Comparison of ENCODE assay signal across 16 cellular contexts in genomic region chr20:37328149-37328945, GRCh38. TPM values are rescaled to one million over a fixed set of nuclear protein-coding genes. Genes with fewer than 3 reads are reported as not detected.
DNase-seq lines count a peak whose midpoint lies in the region; ATAC-seq, FAIRE-seq and TF ChIP-seq lines count a peak whose summit lies in the region.
"Had no signal": no experiment of that assay in that cellular context is flagged by ENCODE, and none has a peak within 500 bp of the region (broad histone marks: within the 10 kb centered on the region; RNA-seq: fewer than 3 reads in every experiment).

No MANE protein-coding gene starts in this region.

- H2AK5ac ChIP-seq in trophoblast cell (ENCODE audit: low read length), result peak overlapping the region; percentile 84

- H3K36me3 ChIP-seq in right atrium auricular region (no peaks in the 10 kb centered on the region), hepatocyte (replicated peaks; ENCODE audit: insufficient read depth, low read depth) (no peaks in the 10 kb centered on the region), trophoblast cell (ENCODE audit: control insufficient read depth in 1 of 2, insufficient read depth in 2 of 2, low read length in 2 of 2) (peaks cover 0 to 2% of the 10 kb centered on the region in 2 experiments), uterus (no peaks in the 10 kb centered on the region), PC-9 (ENCODE audit: low read depth) (no peaks in the 10 kb centered on the region)
- H3K36me3 ChIP-seq: upper lobe of left lung, WERI-Rb-1 had no signal

- CTCF ChIA-PET in PC-9 (lab: Charles Lee), result no interaction called here

- H3K9me3 ChIP-seq in right atrium auricular region, result no peaks in the 10 kb centered on the region
- no peaks in the 10 kb centered on the region for H3K9me3 ChIP-seq in hepatocyte (ENCODE audit: low read depth)
- H3K9me3 ChIP-seq in trophoblast cell (ENCODE audit: insufficient read depth, low read depth, low read length), result no peaks in the 10 kb centered on the region
- H3K9me3 ChIP-seq in uterus, result no peaks in the 10 kb centered on the region
- H3K9me3 ChIP-seq in PC-9 (ENCODE audit: insufficient read depth, low read depth), result no peaks in the 10 kb centered on the region
- H3K9me3 ChIP-seq: upper lobe of left lung had no signal

- H2BK12ac ChIP-seq in trophoblast cell (ENCODE audit: low read length), result peak overlapping the region; percentile 90

- intact Hi-C loops in Right ventricle myocardium inferior (cut with DNase I) (no loop called here), uterus (cut with DNase I; ENCODE audit: low total_unique reads) (no loop called here), PC-9 (cut with micrococcal nuclease; ENCODE audit: unreplicated experiment) (no loop called here)

- H3K4me1 ChIP-seq in right atrium auricular region, result peaks cover 0 to 20% of the 10 kb centered on the region in 2 donors
- peaks cover 8% of the 10 kb centered on the region for H3K4me1 ChIP-seq in hepatocyte (ENCODE audit: insufficient read depth)
- H3K4me1 ChIP-seq in trophoblast cell (ENCODE audit: control insufficient read depth in 1 of 2, insufficient read depth in 2 of 2, low read length in 2 of 2), result peaks cover 31 to 33% of the 10 kb centered on the region in 2 experiments
- peaks cover 4 to 9% of the 10 kb centered on the region in 2 donors for H3K4me1 ChIP-seq in uterus
- no peaks in the 10 kb centered on the region for H3K4me1 ChIP-seq in PC-9 (replicated peaks; ENCODE audit: insufficient read depth)

- H4K91ac ChIP-seq in trophoblast cell (ENCODE audit: low read depth, low read length), result peak overlapping the region; percentile 95

- H3K27me3 ChIP-seq in right atrium auricular region (no peaks in the 10 kb centered on the region), hepatocyte (no peaks in the 10 kb centered on the region), trophoblast cell (ENCODE audit: insufficient read depth, low read length) (no peaks in the 10 kb centered on the region), uterus (no peaks in the 10 kb centered on the region), PC-9 (ENCODE audit: insufficient read depth, low read depth) (no peaks in the 10 kb centered on the region)
- H3K27me3 ChIP-seq: upper lobe of left lung had no signal

- H3K4me3 ChIP-seq in right atrium auricular region, result no peak overlapping the region
- H3K4me3 ChIP-seq in hepatocyte, result no peak overlapping the region
- no peak overlapping the region for H3K4me3 ChIP-seq in trophoblast cell (ENCODE audit: low read depth, low read length)
- no peak overlapping the region for H3K4me3 ChIP-seq in uterus
- H3K4me3 ChIP-seq in PC-9, result no peak overlapping the region
- H3K4me3 ChIP-seq: skin epidermis, upper lobe of left lung had no signal

- H4K20me1 ChIP-seq in hepatocyte (ENCODE audit: insufficient read depth, poor library complexity, severe bottlenecking), result no peaks in the 10 kb centered on the region
- H4K20me1 ChIP-seq in PC-9 (ENCODE audit: insufficient read depth), result no peaks in the 10 kb centered on the region

- H3K23ac ChIP-seq in trophoblast cell (ENCODE audit: low read length), result no peak overlapping the region

- no TSS peak for BruUV-seq in PC-9 (replicated peaks; lab: Mats Ljungman, UMichigan)

- peak overlapping the region; percentile 89 for H2BK120ac ChIP-seq in trophoblast cell (ENCODE audit: insufficient read depth, low read length, poor library complexity)

- DNase-seq in right atrium auricular region (ENCODE audit: low spot score), result no peak
- no peak for DNase-seq in Right ventricle myocardium inferior (ENCODE audit: missing footprints)
- no peak for DNase-seq in hepatocyte (ENCODE audit: low spot score)
- no peak for DNase-seq in trophoblast cell
- DNase-seq in uterus, result no peak
- no peak for DNase-seq in PC-9
- no peak for DNase-seq in NCI-H345 (lab: John Stamatoyannopoulos, UW)
- DNase-seq in H54 (ENCODE audit: insufficient read length, low spot score), result no peak
- DNase-seq: activated CD4-positive, alpha-beta memory T cell treated with anti-CD3 and anti-CD28 coated beads, Interleukin-2, amount 10 ng/mL, durations not matched to agents 7 days and 5 days; CD4-positive, CD25-positive, alpha-beta regulatory T cell; DMS153; NCI-H2227 treated with DMSO at 0.1 percent for 48 hours; NK-92 treated with Interleukin-12 subunit alpha and Interleukin-12 subunit beta, amount 100 ng/mL, for 24 hours; WERI-Rb-1 had no signal

- TF ChIP-seq CTCF in right atrium auricular region (IDR thresholded peaks at IDR 0.05) (no peak), hepatocyte (IDR thresholded peaks at IDR 0.05; ENCODE audit: poor library complexity) (no peak), uterus (IDR thresholded peaks at IDR 0.05) (no peak), PC-9 (conservative IDR thresholded peaks at IDR 0.05) (no peak)

- H3K18ac ChIP-seq in trophoblast cell (ENCODE audit: low read length), result peak overlapping the region; percentile 76

- peak overlapping the region; percentile 87 for H3K14ac ChIP-seq in trophoblast cell (ENCODE audit: low read length)

- no peak overlapping the region for H3K9ac ChIP-seq in trophoblast cell (ENCODE audit: low read length)

- H3K9me2 ChIP-seq in hepatocyte (replicated peaks; ENCODE audit: insufficient read depth) (no peaks in the 10 kb centered on the region), PC-9 (ENCODE audit: insufficient read depth) (no peaks in the 10 kb centered on the region)

- H4K8ac ChIP-seq in trophoblast cell (ENCODE audit: low read depth, low read length), result peak overlapping the region; percentile 79

- no peak for FAIRE-seq in H54 (lab: Jason Lieb, UNC)

- ATAC-seq in Right ventricle myocardium inferior, result no peak

- POLR2A ChIA-PET in PC-9 (lab: Charles Lee; ENCODE audit: unreplicated experiment), result no interaction called here

- peak overlapping the region; percentile 57 to 67 for H3K27ac ChIP-seq in right atrium auricular region
- H3K27ac ChIP-seq in hepatocyte, result peak overlapping the region; percentile 66
- H3K27ac ChIP-seq in trophoblast cell (ENCODE audit: low read depth, low read length), result peak overlapping the region; percentile 94
- H3K27ac ChIP-seq in uterus, result peak overlapping the region; percentile 89 to 92
- no peak overlapping the region for H3K27ac ChIP-seq in PC-9
- H3K27ac ChIP-seq: WERI-Rb-1 had no signal

- no peaks in the 10 kb centered on the region for H3F3A ChIP-seq in PC-9 (ENCODE audit: insufficient read depth, low read depth)

- H3K79me2 ChIP-seq in hepatocyte, result no peaks in the 10 kb centered on the region
- H3K79me2 ChIP-seq in trophoblast cell (ENCODE audit: control insufficient read depth, insufficient read depth, low read length, poor library complexity), result peaks cover 17% of the 10 kb centered on the region
- H3K79me2 ChIP-seq in PC-9 (ENCODE audit: low read depth), result no peaks in the 10 kb centered on the region

- peak overlapping the region; percentile 49 for H3K4ac ChIP-seq in trophoblast cell (ENCODE audit: low read depth, low read length)

- H2BK5ac ChIP-seq in trophoblast cell (ENCODE audit: low read depth, low read length, poor library complexity), result peak overlapping the region; percentile 44

- no peak for TF ChIP-seq POLR2A in uterus (IDR thresholded peaks at IDR 0.05)
- no peak for TF ChIP-seq POLR2A in H54 (IDR thresholded peaks at IDR 0.05; ENCODE audit: low read depth, low read length)

- H3K79me1 ChIP-seq in trophoblast cell (ENCODE audit: low read length), result peaks cover 77% of the 10 kb centered on the region

- 93% methylated on average over 14 of the region's 14 CpGs for WGBS in hepatocyte (ENCODE audit: low lambda C conversion rate, missing lambda C conversion rate)
- no CpG with 5 or more reads among the region's 14 CpGs for WGBS in trophoblast cell (ENCODE audit: extremely low coverage, insufficient coverage, insufficient read length)

- no peak overlapping the region for H4K12ac ChIP-seq in trophoblast cell (ENCODE audit: low read depth, low read length)

- no peak overlapping the region for H2AFZ ChIP-seq in hepatocyte
- peak overlapping the region; percentile 21 for H2AFZ ChIP-seq in trophoblast cell (ENCODE audit: insufficient read depth, low read length, poor library complexity)
- no peak overlapping the region for H2AFZ ChIP-seq in PC-9

- H3K4me2 ChIP-seq in hepatocyte (no peak overlapping the region), trophoblast cell (ENCODE audit: low read length) (no peak overlapping the region), PC-9 (no peak overlapping the region)

RNA-seq across cellular contexts. Expression of gene SRC, which starts 17.6 kb away (rescaled TPM):
- total RNA-seq in right atrium auricular region, result 10 to 100 TPM in 1 of 2 donors, 1 to 10 TPM in 1; 6.9 to 14.3 TPM
- 6.0 TPM for total RNA-seq in Right ventricle myocardium inferior
- 45.5 and 69.8 TPM in 2 replicates for total RNA-seq in hepatocyte
- polyA plus RNA-seq in hepatocyte, result 55.1 and 56.4 TPM in 2 replicates
- 188 and 198 TPM in 2 replicates for polyA plus RNA-seq in trophoblast cell (2013)
- 100 to 1,000 TPM in 1 of 4 donors, 10 to 100 TPM in 3; 25.0 to 110 (median 34.1) TPM for total RNA-seq in uterus
- 56.8 and 58.4 TPM in 2 replicates for total RNA-seq in PC-9 (2021)

RNA-seq across cellular contexts. Expression of gene MANBAL, which starts 38.9 kb away (rescaled TPM):
- total RNA-seq in right atrium auricular region (10 to 100 TPM; 13.1 to 17.8 TPM), Right ventricle myocardium inferior (20.7 TPM), hepatocyte (35.4 and 43.8 TPM in 2 replicates), uterus (10 to 100 TPM; 33.8 to 78.3 (median 43.5) TPM), PC-9 (2021) (44.6 and 65.7 TPM in 2 replicates)
- polyA plus RNA-seq in hepatocyte, result 84.1 and 93.9 TPM in 2 replicates
- 61.2 and 63.9 TPM in 2 replicates for polyA plus RNA-seq in trophoblast cell (2013)
